Comparison of ENCODE assay signal across 8 cellular contexts in genomic region chr11:727859-728748, GRCh38. TPM values are rescaled to one million over a fixed set of nuclear protein-coding genes. Genes with fewer than 3 reads are reported as not detected.
DNase-seq lines count a peak whose midpoint lies in the region; ATAC-seq, FAIRE-seq and TF ChIP-seq lines count a peak whose summit lies in the region.

No MANE protein-coding gene starts in this region.

- H3K9me2 ChIP-seq in HCT116 (ENCODE audit: insufficient read depth), result no peaks in the 10 kb centered on the region

- peaks cover 7 to 24% of the 10 kb centered on the region in 2 experiments; a peak in 3 of 4 replicates for H3K4me1 ChIP-seq in HCT116 (ENCODE audit: control insufficient read depth in 1 of 2, insufficient read depth in 2 of 2, low read length in 2 of 2)
- H3K4me1 ChIP-seq in mucosa of stomach (ENCODE audit: control insufficient read depth, insufficient read depth, low read length), result peaks cover 42% of the 10 kb centered on the region

- intact Hi-C loops in HCT116 (cut with micrococcal nuclease), result loop anchor here (2.0 kb wide), 2 partner anchors 37 to 173 kb away; no protein-coding TSS in a partner anchor

- H4K20me1 ChIP-seq in HCT116 (ENCODE audit: insufficient read depth), result no peaks in the 10 kb centered on the region

- RAD21 ChIA-PET in HCT116 (lab: Charles Lee; ENCODE audit: low non-redundant PET in 1 of 2, low total read pairs in 2 of 2, uncharacterized antibody in 2 of 2, unreplicated experiment in 2 of 2), result interaction anchor here (0.6 kb wide), 2 partner anchors 31 to 172 kb away, joined by 3 read pairs; no protein-coding TSS in a partner anchor

- H3K4me3 ChIP-seq in HCT116 (replicated peaks in 1 of 2; ENCODE audit: low read depth in 1 of 2, low read length in 2 of 2), result 0 out of 4 replicates have a peak overlapping the region, but pooled peaks of 1 of the 2 experiments have one; percentile 14
- no peak overlapping the region for H3K4me3 ChIP-seq in epithelial cell of esophagus (ENCODE audit: low read length)
- no peak overlapping the region for H3K4me3 ChIP-seq in mucosa of stomach (ENCODE audit: low read length)

- H3K9ac ChIP-seq in HCT116 (ENCODE audit: low read length) (peak overlapping the region; percentile 61), mucosa of stomach (ENCODE audit: low read length) (peak overlapping the region; percentile 28)

- peak overlapping the region; percentile 78 for H3K4me2 ChIP-seq in HCT116 (ENCODE audit: low read length)

- peak overlapping the region; percentile 70 for H3K27ac ChIP-seq in HCT116 (ENCODE audit: low read depth, low read length)

- ATAC-seq in HCT116, result peak; percentile 91
- no peak for ATAC-seq in GM18870 (IDR thresholded peaks at IDR 0.05; ENCODE audit: unreplicated experiment)

- no peak for TF ChIP-seq POLR2A in HCT116 (IDR thresholded peaks at IDR 0.05; ENCODE audit: borderline replicate concordance, extremely low read depth, insufficient read depth, insufficient read length)

- TF ChIP-seq RAD21 in HCT116 (IDR thresholded peaks at IDR 0.05; ENCODE audit: low read depth), result peak; percentile 94

- H3K36me3 ChIP-seq in HCT116 (ENCODE audit: control insufficient read depth in 1 of 2, insufficient read depth in 2 of 2, low read length in 2 of 2), result peaks cover 0 to 11% of the 10 kb centered on the region in 2 experiments; a peak in 1 of 4 replicates
- peaks cover 7% of the 10 kb centered on the region for H3K36me3 ChIP-seq in mucosa of stomach (ENCODE audit: control insufficient read depth, insufficient read depth, low read length)

- no peak overlapping the region for H2AFZ ChIP-seq in HCT116 (ENCODE audit: low read depth, low read length, poor library complexity, severe bottlenecking)

- DNase-seq in D721Med (ENCODE audit: insufficient read length, low spot score) (peak; percentile 88), HCT116 (ENCODE audit: low read depth, low spot score) (peak; percentile 91), NCI-H82 (lab: John Stamatoyannopoulos, UW) (peak; percentile 83), epithelial cell of esophagus (ENCODE audit: low read depth) (peak; percentile 92)
- DNase-seq in activated CD8-positive, alpha-beta memory T cell treated with anti-CD3 and anti-CD28 coated beads, Interleukin-2, amount 50 U/mL, for 4 hours, result peak; percentile 82
- peak; percentile 61 to 67 for DNase-seq in stimulated activated CD8-positive, alpha-beta memory T cell treated with anti-CD3 and anti-CD28 coated beads, Interleukin-7, amount 100 ng/mL, for 1 hour (ENCODE audit: low read depth in 2 of 2)

- H3K27me3 ChIP-seq in HCT116 (ENCODE audit: insufficient read depth, low read length) (no peaks in the 10 kb centered on the region), mucosa of stomach (ENCODE audit: control insufficient read depth, insufficient read depth, low read length) (peaks cover 21% of the 10 kb centered on the region)

- TF ChIP-seq CTCF in D721Med (IDR thresholded peaks at IDR 0.05; ENCODE audit: insufficient read depth, missing control alignments) (peak; percentile 95), HCT116 (IDR thresholded peaks at IDR 0.05 in 2 of 3, conservative IDR thresholded peaks at IDR 0.05 in 1 of 3; ENCODE audit: borderline replicate concordance in 1 of 3, insufficient read depth in 1 of 3, low read depth in 2 of 3, low read length in 2 of 3) (peak; percentile 98 to 100 (median 99)), epithelial cell of esophagus (IDR thresholded peaks at IDR 0.05; ENCODE audit: insufficient read depth, low read depth, low read length, missing control alignments) (peak; percentile 89)

- FAIRE-seq in D721Med (lab: Jason Lieb, UNC), result no peak

- BruUV-seq in HCT116 (replicated peaks; lab: Mats Ljungman, UMichigan), result no TSS peak

- no peaks in the 10 kb centered on the region for H3K79me2 ChIP-seq in HCT116 (ENCODE audit: insufficient read depth, low read length)

- CTCF ChIA-PET in HCT116 (lab: Charles Lee), result interaction anchor here (0.7 to 2.1 kb wide), 9 partner anchors 9 to 35 kb away, joined by 3 to 10 read pairs (median 6); partner anchors contain the start of genes DEAF1, EPS8L2, TALDO1 and TMEM80

- POLR2A ChIA-PET in HCT116 (lab: Charles Lee), result interaction anchor here (1.2 kb wide), 2 partner anchors 12 to 35 kb away, joined by 3 to 4 read pairs; no protein-coding TSS in a partner anchor

- H3K9me3 ChIP-seq in HCT116 (ENCODE audit: control insufficient read depth in 1 of 2, insufficient read depth in 1 of 2, low read depth in 1 of 2, low read length in 2 of 2) (no peaks in the 10 kb centered on the region), mucosa of stomach (ENCODE audit: control insufficient read depth, low read length) (no peaks in the 10 kb centered on the region)

TF ChIP-seq in HCT116, 20 proteins besides CTCF, POLR2A, EP300 and RAD21 (continues in another document):
- TF ChIP-seq SRF (IDR thresholded peaks at IDR 0.05; ENCODE audit: low read depth), result no peak
- TF ChIP-seq REST (IDR thresholded peaks at IDR 0.05; ENCODE audit: low read depth), result no peak
- TF ChIP-seq TCF7L2 (IDR thresholded peaks at IDR 0.05; ENCODE audit: borderline replicate concordance, extremely low read depth, insufficient read depth, insufficient read length), result no peak
- no peak for TF ChIP-seq ZNF274 (IDR thresholded peaks at IDR 0.05; ENCODE audit: low read depth, low read length)
- no peak for TF ChIP-seq CBX3 (IDR thresholded peaks at IDR 0.05; ENCODE audit: low read depth)
- TF ChIP-seq ATF3 (IDR thresholded peaks at IDR 0.05), result no peak
- TF ChIP-seq MAX (IDR thresholded peaks at IDR 0.05), result peak; percentile 83
- TF ChIP-seq ZBTB33 (IDR thresholded peaks at IDR 0.05; ENCODE audit: extremely low read depth, insufficient replicate concordance, low read length), result no peak
- peak; percentile 75 for TF ChIP-seq POLR2AphosphoS5 (IDR thresholded peaks at IDR 0.05; ENCODE audit: low read depth, low read length)
- no peak for TF ChIP-seq ELF1 (IDR thresholded peaks at IDR 0.05; ENCODE audit: borderline replicate concordance, low read depth)
- TF ChIP-seq EGR1 (IDR thresholded peaks at IDR 0.05; ENCODE audit: low read depth), result peak; percentile 98
- no peak for TF ChIP-seq CEBPB (IDR thresholded peaks at IDR 0.05; ENCODE audit: low read depth)
- TF ChIP-seq SP1 (IDR thresholded peaks at IDR 0.05; ENCODE audit: low read depth), result no peak; the same call in 1 of the 2 replicates
- TF ChIP-seq YY1 (IDR thresholded peaks at IDR 0.05; ENCODE audit: extremely low read depth, insufficient replicate concordance, low read depth, low read length), result peak; percentile 26
- no peak; the same call in 1 of the 2 replicates for TF ChIP-seq FOSL1 (IDR thresholded peaks at IDR 0.05; ENCODE audit: low read depth)
- TF ChIP-seq EZH2 (IDR thresholded peaks at IDR 0.05), result no peak

RNA-seq across cellular contexts. Expression of gene TALDO1, which starts 19.2 kb away (rescaled TPM):
- 242 TPM for total RNA-seq in HCT116 (2021; ENCODE audit: unreplicated experiment)
- polyA plus RNA-seq in HCT116 (2012), result 186 and 202 TPM in 2 replicates

RNA-seq across cellular contexts. Expression of gene EPS8L2, which starts 22.1 kb away (rescaled TPM):
- total RNA-seq in HCT116 (2021; ENCODE audit: unreplicated experiment), result 157 TPM
- polyA plus RNA-seq in HCT116 (2012), result 149 and 211 TPM in 2 replicates

RNA-seq across cellular contexts. Expression of gene TMEM80, which starts 32.5 kb away (rescaled TPM):
- total RNA-seq in HCT116 (2021; ENCODE audit: unreplicated experiment), result 18.4 TPM
- 14.2 and 14.8 TPM in 2 replicates for polyA plus RNA-seq in HCT116 (2012)

RNA-seq across cellular contexts. Expression of gene DEAF1, which starts 33.1 kb away (rescaled TPM):
- total RNA-seq in HCT116 (2021; ENCODE audit: unreplicated experiment), result 33.9 TPM
- 29.3 and 33.1 TPM in 2 replicates for polyA plus RNA-seq in HCT116 (2012)

RNA-seq across cellular contexts. Expression of gene GATD1, which starts 49.2 kb away (rescaled TPM):
- 88.7 TPM for total RNA-seq in HCT116 (2021; ENCODE audit: unreplicated experiment)
- polyA plus RNA-seq in HCT116 (2012), result 31.8 and 45.0 TPM in 2 replicates
